ENCODE assay signal across 8 cellular contexts in the genomic region with DNA sequence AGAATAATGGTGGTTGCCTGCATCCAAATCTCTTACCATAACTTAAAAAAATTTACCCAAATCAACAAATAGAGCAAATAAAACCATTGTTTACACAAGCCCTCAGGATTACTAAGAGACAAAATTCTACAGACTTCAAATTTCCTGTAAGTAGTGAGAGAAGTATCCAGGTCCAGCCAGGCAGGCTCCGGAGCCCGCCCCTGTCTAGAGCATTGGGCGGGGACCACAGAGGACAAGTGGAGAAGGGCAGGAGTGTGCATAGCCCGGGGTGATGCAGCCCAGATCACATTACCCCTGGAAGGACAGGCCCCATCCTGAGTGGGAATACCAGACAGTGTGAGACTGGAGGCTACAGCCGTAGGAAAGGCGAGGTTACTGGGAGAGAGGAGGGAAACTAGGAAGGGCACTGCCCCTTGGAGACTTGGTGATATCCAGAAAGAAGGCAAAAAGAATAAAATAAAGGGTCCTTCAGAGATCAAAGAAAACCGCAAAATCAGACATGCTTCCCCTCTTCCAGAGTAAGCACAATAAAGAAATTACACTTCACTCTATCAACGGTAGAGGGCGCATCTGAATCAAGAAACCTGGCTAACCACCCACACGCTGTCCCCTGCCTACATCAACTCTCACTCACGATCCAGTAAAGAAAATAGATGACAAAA. TPM values are rescaled to one million over a fixed set of nuclear protein-coding genes. Genes with fewer than 3 reads are reported as not detected.
DNase-seq lines count a peak whose midpoint lies in the region; ATAC-seq and TF ChIP-seq lines count a peak whose summit lies in the region.

No MANE protein-coding gene starts in this region.

- H3K9me3 ChIP-seq in CD4-positive, CD25-positive, alpha-beta regulatory T cell (ENCODE audit: control insufficient read depth in 2 of 2, low read length in 2 of 2), result no peaks in the 10 kb centered on the region
- H3K9me3 ChIP-seq in neuron (ENCODE audit: low read length), result peaks cover 3% of the 10 kb centered on the region

- H3K4me1 ChIP-seq in CD4-positive, CD25-positive, alpha-beta regulatory T cell (ENCODE audit: control insufficient read depth, insufficient read depth, low read length, poor library complexity, severe bottlenecking), result no peaks in the 10 kb centered on the region
- H3K4me1 ChIP-seq in neuron (ENCODE audit: insufficient read depth, low read length), result peaks cover 34% of the 10 kb centered on the region

- peaks cover 0 to 1% (median 0%) of the 10 kb centered on the region in 4 donors for H3K4me1 Mint-ChIP-seq in CD4-positive, CD25-positive, alpha-beta regulatory T cell

- ATAC-seq in CD4-positive, CD25-positive, alpha-beta regulatory T cell (ENCODE audit: low read depth in 2 of 2), result no peak
- peak; percentile 55 for ATAC-seq in GM21825 (IDR thresholded peaks at IDR 0.05; ENCODE audit: unreplicated experiment)
- no peak for ATAC-seq in HG02973 (IDR thresholded peaks at IDR 0.05; ENCODE audit: unreplicated experiment)
- ATAC-seq in HG02870 (IDR thresholded peaks at IDR 0.05; ENCODE audit: unreplicated experiment), result no peak

- no peak overlapping the region for H3K27ac Mint-ChIP-seq in CD4-positive, CD25-positive, alpha-beta regulatory T cell

- no peak overlapping the region for H3K4me3 Mint-ChIP-seq in CD4-positive, CD25-positive, alpha-beta regulatory T cell

- TF ChIP-seq CTCF in VCaP (conservative IDR thresholded peaks at IDR 0.05), result peak; percentile 83

- DNase-seq in CD4-positive, CD25-positive, alpha-beta regulatory T cell, result peak in 2 of 3 donors; percentile 19 to 44
- DNase-seq in NCI-H2107 treated with DMSO at 0.1 percent for 48 hours (lab: John Stamatoyannopoulos, UW; ENCODE audit: unreplicated experiment), result peak; percentile 78
- peak; percentile 79 for DNase-seq in fibroblast of the conjunctiva (ENCODE audit: low read depth)

- peak overlapping the region; percentile 27 for H2AFZ ChIP-seq in neuron (ENCODE audit: low read depth, low read length)

- H3K36me3 Mint-ChIP-seq in CD4-positive, CD25-positive, alpha-beta regulatory T cell, result no peaks in the 10 kb centered on the region

- H3K27me3 Mint-ChIP-seq in CD4-positive, CD25-positive, alpha-beta regulatory T cell, result no peaks in the 10 kb centered on the region

- peaks cover 3% of the 10 kb centered on the region for H3K27me3 ChIP-seq in CD4-positive, CD25-positive, alpha-beta regulatory T cell (ENCODE audit: control insufficient read depth, insufficient read depth, low read length)
- H3K27me3 ChIP-seq in neuron (ENCODE audit: insufficient read depth, low read length), result no peaks in the 10 kb centered on the region

- H3K27ac ChIP-seq in CD4-positive, CD25-positive, alpha-beta regulatory T cell (ENCODE audit: insufficient read depth, low read length, poor library complexity, severe bottlenecking), result no peak overlapping the region
- H3K27ac ChIP-seq in VCaP, result peak overlapping the region; percentile 90

- no peaks in the 10 kb centered on the region for H3K36me3 ChIP-seq in CD4-positive, CD25-positive, alpha-beta regulatory T cell (ENCODE audit: control insufficient read depth, insufficient read depth, low read length)
- no peaks in the 10 kb centered on the region for H3K36me3 ChIP-seq in neuron (ENCODE audit: insufficient read depth, low read length)

- peaks cover 0 to 7% (median 0%) of the 10 kb centered on the region in 7 donors for H3K9me3 Mint-ChIP-seq in CD4-positive, CD25-positive, alpha-beta regulatory T cell

- H3K4me3 ChIP-seq in CD4-positive, CD25-positive, alpha-beta regulatory T cell (ENCODE audit: low read depth, low read length), result no peak overlapping the region
- H3K4me3 ChIP-seq in neuron (ENCODE audit: low read length), result no peak overlapping the region

RNA-seq across cellular contexts. Expression of a gene that starts 26.6 kb away (rescaled TPM):
- 0.57 TPM for total RNA-seq in CD4-positive, CD25-positive, alpha-beta regulatory T cell
- polyA plus RNA-seq in CD4-positive, CD25-positive, alpha-beta regulatory T cell, result not detected
